ENCODE assay signal across 9 cellular contexts in genomic region chr14:21309238-21309636, GRCh38. TPM values are rescaled to one million over a fixed set of nuclear protein-coding genes. Genes with fewer than 3 reads are reported as not detected.
DNase-seq lines count a peak whose midpoint lies in the region; ATAC-seq, FAIRE-seq and TF ChIP-seq lines count a peak whose summit lies in the region.
"Had no signal": no experiment of that assay in that cellular context is flagged by ENCODE, and none has a peak within 500 bp of the region (broad histone marks: within the 10 kb centered on the region; RNA-seq: fewer than 3 reads in every experiment).

No MANE protein-coding gene starts in this region.

- peaks cover 13% of the 10 kb centered on the region for H3K4me1 ChIP-seq in CD4-positive, alpha-beta memory T cell (ENCODE audit: insufficient read depth, low read length)
- H3K4me1 ChIP-seq in Loucy (ENCODE audit: insufficient read depth, low read length, poor library complexity, severe bottlenecking) (peaks cover 4% of the 10 kb centered on the region), thyroid gland (peaks cover 0 to 4% of the 10 kb centered on the region in 2 donors)

- H3K27ac ChIP-seq in CD4-positive, alpha-beta memory T cell (ENCODE audit: low read depth, low read length): peak overlapping the region; percentile 48
- H3K27ac ChIP-seq in thyroid gland: no peak overlapping the region

- intact Hi-C loops in CD4-positive, alpha-beta memory T cell (cut with micrococcal nuclease): loop anchor here (2.0 kb wide), 2 partner anchors 76 to 116 kb away; partner anchors contain the start of gene SUPT16H
- intact Hi-C loops in dendritic cell treated with granulocyte-macrophage colony-stimulating factor and Interleukin-4, amounts not matched to agents 40 ng/mL and 50 ng/mL, for 4 days (cut with micrococcal nuclease): loop anchor here (5.0 kb wide), 1 partner anchor 43 kb away; no protein-coding TSS in a partner anchor
- intact Hi-C loops in thyroid gland (cut with DNase I): no loop called here

- POLR2A ChIA-PET in CD4-positive, alpha-beta memory T cell (lab: Charles Lee; ENCODE audit: partially characterized antibody): interaction anchor here (0.7 to 1.1 kb wide), 4 partner anchors 44 to 147 kb away, joined by 3 to 4 read pairs (median 4); partner anchors contain the start of gene CHD8

- H3K4me3 ChIP-seq in CD4-positive, alpha-beta memory T cell (ENCODE audit: low read length in 2 of 2): peak overlapping the region; percentile 43 to 45
- H3K4me3 ChIP-seq in Loucy (ENCODE audit: low read length, poor library complexity, severe bottlenecking) (peak overlapping the region; percentile 55), thyroid gland (replicated peaks in 1 of 3) (no peak overlapping the region)

- no peaks in the 10 kb centered on the region for H3K79me2 ChIP-seq in Loucy (ENCODE audit: insufficient read depth, low read length)

- no peaks in the 10 kb centered on the region for H4K20me1 ChIP-seq in Loucy (ENCODE audit: insufficient read depth, low read length, poor library complexity, severe bottlenecking)

- no peaks in the 10 kb centered on the region for H3F3A ChIP-seq in Loucy (ENCODE audit: low read depth)

- H3K36me3 ChIP-seq in CD4-positive, alpha-beta memory T cell (ENCODE audit: insufficient read depth, low read length): no peaks in the 10 kb centered on the region
- H3K36me3 ChIP-seq in Loucy (ENCODE audit: insufficient read depth, low read length) (no peaks in the 10 kb centered on the region), thyroid gland (no peaks in the 10 kb centered on the region)

- no peak for TF ChIP-seq CTCF in Loucy (conservative IDR thresholded peaks at IDR 0.05; ENCODE audit: low read length)
- TF ChIP-seq CTCF in thyroid gland (IDR thresholded peaks at IDR 0.05): no peak

- CTCF ChIA-PET in CD4-positive, alpha-beta memory T cell (lab: Charles Lee; ENCODE audit: partially characterized antibody): no interaction called here

- H3K4me2 ChIP-seq in Loucy (ENCODE audit: low read depth, low read length, poor library complexity, severe bottlenecking): peak overlapping the region; percentile 71

- 75 to 78% methylated on average over 8 of the region's 8 CpGs for WGBS in thyroid gland, 2 donors

- H3K36me3 Mint-ChIP-seq in CD4-positive, alpha-beta memory T cell: no peaks in the 10 kb centered on the region
- no peaks in the 10 kb centered on the region for H3K36me3 Mint-ChIP-seq in dendritic cell treated with granulocyte-macrophage colony-stimulating factor and Interleukin-4, amounts not matched to agents 40 ng/mL and 50 ng/mL, for 4 days (ENCODE audit: low read depth)
- no peaks in the 10 kb centered on the region for H3K36me3 Mint-ChIP-seq in natural killer cell treated with Interleukin-12 subunit alpha and Interleukin-12 subunit beta and Interleukin-15 and Interleukin-18, amount 100 ng/mL, for 72 hours

- H2AFZ ChIP-seq in Loucy (ENCODE audit: low read length): peak overlapping the region; percentile 92

- H3K4me1 Mint-ChIP-seq in CD4-positive, alpha-beta memory T cell: peaks cover 12 to 19% (median 17%) of the 10 kb centered on the region in 4 donors
- peaks cover 29% of the 10 kb centered on the region for H3K4me1 Mint-ChIP-seq in dendritic cell treated with granulocyte-macrophage colony-stimulating factor and Interleukin-4, amounts not matched to agents 40 ng/mL and 50 ng/mL, for 4 days (ENCODE audit: low read depth)
- H3K4me1 Mint-ChIP-seq in natural killer cell treated with Interleukin-12 subunit alpha and Interleukin-12 subunit beta and Interleukin-15 and Interleukin-18, amount 100 ng/mL, for 72 hours (ENCODE audit: low read depth in 2 of 2): peaks cover 16 to 17% of the 10 kb centered on the region in 2 donors

- DNase-seq in CD4-positive, alpha-beta memory T cell: no peak
- DNase-seq in natural killer cell treated with Interleukin-12 subunit alpha and Interleukin-12 subunit beta and Interleukin-15 and Interleukin-18, amount 100 ng/mL, for 72 hours (ENCODE audit: low spot score): no peak
- no peak for DNase-seq in GM19239 (ENCODE audit: insufficient read length, low spot score)
- DNase-seq in thyroid gland: no peak
- no peak for DNase-seq in T1000 (lab: John Stamatoyannopoulos, UW)

- no peak for TF ChIP-seq POLR2A in thyroid gland (IDR thresholded peaks at IDR 0.05)

- ATAC-seq in natural killer cell treated with Interleukin-12 subunit alpha and Interleukin-12 subunit beta and Interleukin-15 and Interleukin-18, amount 100 ng/mL, for 72 hours: no peak
- no peak for ATAC-seq in HG03565 (IDR thresholded peaks at IDR 0.05; ENCODE audit: unreplicated experiment)

- H3K9me3 ChIP-seq in CD4-positive, alpha-beta memory T cell (ENCODE audit: control insufficient read depth in 1 of 2, low read length in 2 of 2): no peaks in the 10 kb centered on the region
- H3K9me3 ChIP-seq in Loucy (ENCODE audit: insufficient read depth, low read depth, low read length) (no peaks in the 10 kb centered on the region), thyroid gland (no peaks in the 10 kb centered on the region)

- peak overlapping the region; percentile 50 for H3K9ac ChIP-seq in Loucy (ENCODE audit: low read depth, low read length, poor library complexity, severe bottlenecking)

- H3K27ac Mint-ChIP-seq in CD4-positive, alpha-beta memory T cell: peak overlapping the region; percentile 80 to 96 (median 92)
- H3K27ac Mint-ChIP-seq in dendritic cell treated with granulocyte-macrophage colony-stimulating factor and Interleukin-4, amounts not matched to agents 40 ng/mL and 50 ng/mL, for 4 days: peak overlapping the region; percentile 77
- H3K27ac Mint-ChIP-seq in natural killer cell treated with Interleukin-12 subunit alpha and Interleukin-12 subunit beta and Interleukin-15 and Interleukin-18, amount 100 ng/mL, for 72 hours: peak overlapping the region; percentile 58 to 79

- H3K27me3 ChIP-seq in CD4-positive, alpha-beta memory T cell (ENCODE audit: insufficient read depth, low read length): no peaks in the 10 kb centered on the region
- no peaks in the 10 kb centered on the region for H3K27me3 ChIP-seq in Loucy (ENCODE audit: insufficient read depth, low read length, poor library complexity, severe bottlenecking)
- H3K27me3 ChIP-seq in thyroid gland: no peaks in the 10 kb centered on the region

- no peaks in the 10 kb centered on the region for H3K9me2 ChIP-seq in Loucy (replicated peaks; ENCODE audit: low read depth, low read length)

- H3K4me3 Mint-ChIP-seq in CD4-positive, alpha-beta memory T cell: peak overlapping the region; percentile 81 to 91 (median 88)
- peak overlapping the region; percentile 75 for H3K4me3 Mint-ChIP-seq in dendritic cell treated with granulocyte-macrophage colony-stimulating factor and Interleukin-4, amounts not matched to agents 40 ng/mL and 50 ng/mL, for 4 days
- H3K4me3 Mint-ChIP-seq in natural killer cell treated with Interleukin-12 subunit alpha and Interleukin-12 subunit beta and Interleukin-15 and Interleukin-18, amount 100 ng/mL, for 72 hours: peak overlapping the region; percentile 77

- peaks cover 0 to 2% (median 0%) of the 10 kb centered on the region in 8 donors for H3K9me3 Mint-ChIP-seq in CD4-positive, alpha-beta memory T cell
- no peaks in the 10 kb centered on the region for H3K9me3 Mint-ChIP-seq in dendritic cell treated with granulocyte-macrophage colony-stimulating factor and Interleukin-4, amounts not matched to agents 40 ng/mL and 50 ng/mL, for 4 days
- H3K9me3 Mint-ChIP-seq in natural killer cell treated with Interleukin-12 subunit alpha and Interleukin-12 subunit beta and Interleukin-15 and Interleukin-18, amount 100 ng/mL, for 72 hours: no peaks in the 10 kb centered on the region

- no peaks in the 10 kb centered on the region for H3K27me3 Mint-ChIP-seq in CD4-positive, alpha-beta memory T cell
- no peaks in the 10 kb centered on the region for H3K27me3 Mint-ChIP-seq in dendritic cell treated with granulocyte-macrophage colony-stimulating factor and Interleukin-4, amounts not matched to agents 40 ng/mL and 50 ng/mL, for 4 days
- no peaks in the 10 kb centered on the region for H3K27me3 Mint-ChIP-seq in natural killer cell treated with Interleukin-12 subunit alpha and Interleukin-12 subunit beta and Interleukin-15 and Interleukin-18, amount 100 ng/mL, for 72 hours

- FAIRE-seq in GM19239 (lab: Jason Lieb, UNC): no peak

RNA-seq across cellular contexts. Expression of gene RPGRIP1, which starts 29.4 kb away (rescaled TPM):
- under 1 TPM in 1 of 2 experiments, not detected in 1; 0.47 TPM for total RNA-seq in CD4-positive, alpha-beta memory T cell
- polyA plus RNA-seq in CD4-positive, alpha-beta memory T cell: not detected
- under 1 TPM in 1 of 2 donors, not detected in 1; 0.17 TPM for total RNA-seq in natural killer cell treated with Interleukin-12 subunit alpha and Interleukin-12 subunit beta and Interleukin-15 and Interleukin-18, amount 100 ng/mL, for 72 hours
- not detected for total RNA-seq in thyroid gland
- total RNA-seq: IMR-90 had no signal
- polyA plus RNA-seq: IMR-90 had no signal

RNA-seq across cellular contexts. Expression of gene HNRNPC, which starts 40.0 kb away (rescaled TPM):
- 100 to 1,000 TPM; 538 to 539 TPM for total RNA-seq in CD4-positive, alpha-beta memory T cell
- 1,000 to 10,000 TPM in 1 of 2 donors, 100 to 1,000 TPM in 1; 705 to 1,178 TPM for polyA plus RNA-seq in CD4-positive, alpha-beta memory T cell
- 100 to 1,000 TPM; 834 to 917 TPM for total RNA-seq in natural killer cell treated with Interleukin-12 subunit alpha and Interleukin-12 subunit beta and Interleukin-15 and Interleukin-18, amount 100 ng/mL, for 72 hours
- 100 to 1,000 TPM; 380 to 454 (median 419) TPM for total RNA-seq in thyroid gland

Comparison
In these comparisons a context has a peak if more than half of its experiments do, and no peak if none do; other contexts are left out.
1. H3K4me3 ChIP-seq: peak in CD4-positive, alpha-beta memory T cell (2 of 2) and Loucy (single experiment); none in thyroid gland (0 of 3).
2. Peak in every context shown above with its lines, with median percentiles within 50 percentile points of each other: H3K27ac Mint-ChIP-seq and H3K4me3 Mint-ChIP-seq.